Comparison of ENCODE assay signal across 8 cellular contexts in the genomic region with DNA sequence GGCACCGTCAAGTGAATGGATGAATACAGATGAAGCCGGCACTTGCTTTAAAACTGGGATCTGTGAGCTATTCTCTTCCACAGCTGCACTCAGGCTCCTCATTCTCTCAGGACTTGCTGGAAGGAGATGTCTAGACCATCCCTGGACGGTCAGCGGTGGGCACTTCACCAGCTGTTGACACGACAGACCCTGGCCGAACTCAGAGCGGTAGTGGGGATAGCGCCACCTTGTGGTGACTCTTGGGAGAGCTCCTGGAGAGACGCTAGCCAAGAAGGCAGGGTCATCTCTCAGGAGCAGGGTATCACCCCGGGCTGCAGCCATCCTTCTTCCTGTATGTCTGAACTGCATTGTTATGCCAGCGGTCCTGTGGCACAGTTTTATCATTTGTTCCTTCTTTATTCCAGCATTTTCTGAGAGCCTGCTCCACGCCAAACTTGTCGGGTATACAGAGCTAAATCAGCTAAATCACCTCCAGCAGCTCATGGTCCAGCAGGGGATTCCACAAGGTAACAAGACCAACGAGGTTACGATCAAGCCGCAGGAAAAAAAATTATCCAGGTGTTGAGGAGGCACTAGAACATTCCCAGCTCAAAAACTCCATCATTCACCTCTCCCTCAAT. TPM values are rescaled to one million over a fixed set of nuclear protein-coding genes. Genes with fewer than 3 reads are reported as not detected.
DNase-seq lines count a peak whose midpoint lies in the region; ATAC-seq, FAIRE-seq and TF ChIP-seq lines count a peak whose summit lies in the region.

No MANE protein-coding gene starts in this region.

- H2AFZ ChIP-seq in GM12878 (ENCODE audit: control insufficient read depth, low read depth, low read length), result no peak overlapping the region

- RAD21 ChIA-PET in GM12878 (lab: Charles Lee; ENCODE audit: unreplicated experiment), result interaction anchor here (0.7 to 3.3 kb wide), 23 partner anchors 9 to 235 kb away, joined by 3 to 43 read pairs (median 5); a partner anchor contains a TSS

- WGBS in GM12878 (ENCODE audit: insufficient coverage, insufficient replicate concordance, low lambda C conversion rate, missing lambda C conversion rate), result 21% methylated on average over 16 of the region's 16 CpGs

- H3K79me2 ChIP-seq in DOHH2 (ENCODE audit: control insufficient read depth, low read length) (no peaks in the 10 kb centered on the region), GM12878 (ENCODE audit: control insufficient read depth, insufficient read depth, low read length) (no peaks in the 10 kb centered on the region)

- DNase-seq in HUDEP-2 (lab: John Stamatoyannopoulos, UW; ENCODE audit: unreplicated experiment in 76 of 76), result peak in 48 of 76 experiments; percentile 7 to 73 (median 46)
- peak; percentile 51 to 65 (median 57) for DNase-seq in T-helper 2 cell
- DNase-seq in GM12878 (ENCODE audit: low read depth, low spot score), result no peak
- DNase-seq in iPS-NIHi11 (ENCODE audit: low spot score), result peak; percentile 85
- peak; percentile 63 to 73 for DNase-seq in stimulated activated CD4-positive, alpha-beta T cell treated with anti-CD3 and anti-CD28 coated beads, Interleukin-1b, Interleukin-23, amount 100 ng/mL, for 4 hours (ENCODE audit: low read depth in 2 of 2)
- DNase-seq in NCI-H510A (lab: John Stamatoyannopoulos, UW), result no peak

- in situ Hi-C loops in GM12878 (cut with MboI), result no loop called here

- H3K4me1 ChIP-seq in DOHH2 (ENCODE audit: control insufficient read depth, low read length), result no peaks in the 10 kb centered on the region
- peaks cover 8% of the 10 kb centered on the region for H3K4me1 ChIP-seq in GM12878 (ENCODE audit: control insufficient read depth, insufficient read depth, low read length)

- TF ChIP-seq EP300 in GM12878 (IDR thresholded peaks at IDR 0.05; ENCODE audit: borderline replicate concordance in 1 of 2, control insufficient read depth in 1 of 2, low read depth in 2 of 2, low read length in 2 of 2), result no peak

- H3K9ac ChIP-seq in GM12878 (ENCODE audit: control insufficient read depth, insufficient read depth, low read length), result no peak overlapping the region

- H3K27me3 ChIP-seq in DOHH2 (ENCODE audit: control insufficient read depth, low read length), result peaks cover 58% of the 10 kb centered on the region
- H3K27me3 ChIP-seq in GM12878 (replicated peaks in 1 of 2; ENCODE audit: control insufficient read depth in 2 of 2, insufficient read depth in 2 of 2, low read length in 1 of 2), result peaks cover 0 to 12% of the 10 kb centered on the region in 2 experiments; a peak in 3 of 4 replicates

- no peaks in the 10 kb centered on the region for H3K9me2 ChIP-seq in DOHH2 (replicated peaks; ENCODE audit: control insufficient read depth, low read length)

- peak; percentile 87 for ATAC-seq in GM12878
- no peak for ATAC-seq in GM21447 (IDR thresholded peaks at IDR 0.05; ENCODE audit: unreplicated experiment)

- H3K9me3 ChIP-seq in DOHH2 (ENCODE audit: control insufficient read depth, insufficient read depth, low read length) (no peaks in the 10 kb centered on the region), GM12878 (replicated peaks; ENCODE audit: control insufficient read depth, insufficient read depth, low read length) (no peaks in the 10 kb centered on the region)

- H3K27ac ChIP-seq in DOHH2 (ENCODE audit: low read depth, low read length) (no peak overlapping the region), GM12878 (ENCODE audit: control insufficient read depth, insufficient read depth) (no peak overlapping the region)

- H3F3A ChIP-seq in DOHH2 (ENCODE audit: control insufficient read depth, insufficient read depth), result no peaks in the 10 kb centered on the region

- CTCF ChIA-PET in GM12878 (lab: Yijun Ruan, JAX), result interaction anchor here (0.6 to 6.8 kb wide), 55 partner anchors 10 to 305 kb away, joined by 3 to 93 read pairs (median 5); a partner anchor contains a TSS

- peak; percentile 96 for FAIRE-seq in GM12878 (lab: Jason Lieb, UNC)

- POLR2A ChIA-PET in GM12878 (lab: Charles Lee), result interaction anchor here (0.8 to 1.6 kb wide), 9 partner anchors 10 to 136 kb away, joined by 3 to 5 read pairs (median 4); a partner anchor contains a TSS

- H4K20me1 ChIP-seq in DOHH2 (ENCODE audit: control insufficient read depth, insufficient read depth, low read depth, low read length), result no peaks in the 10 kb centered on the region
- no peaks in the 10 kb centered on the region for H4K20me1 ChIP-seq in GM12878 (ENCODE audit: control insufficient read depth, insufficient read depth)

- H3K36me3 ChIP-seq in DOHH2 (ENCODE audit: control insufficient read depth, low read length) (no peaks in the 10 kb centered on the region), GM12878 (ENCODE audit: control insufficient read depth in 2 of 2, insufficient read depth in 2 of 2, low read length in 1 of 2) (no peaks in the 10 kb centered on the region)

- no peak for TF ChIP-seq POLR2A in GM12878 (IDR thresholded peaks at IDR 0.05; ENCODE audit: low read depth, low read length)

- H3K4me3 ChIP-seq in DOHH2 (ENCODE audit: low read length) (no peak overlapping the region), GM12878 (no peak overlapping the region)

- TF ChIP-seq CTCF in DOHH2 (IDR thresholded peaks at IDR 0.05; ENCODE audit: low read depth, low read length, poor library complexity, severe bottlenecking) (peak; percentile 99), GM12878 (IDR thresholded peaks at IDR 0.05 in 2 of 3, conservative IDR thresholded peaks at IDR 0.05 in 1 of 3; ENCODE audit: control insufficient read depth in 2 of 3, extremely low read depth in 1 of 3, insufficient read depth in 1 of 3, low read depth in 3 of 3, low read length in 3 of 3) (peak; percentile 83 to 92 (median 88))

- no TSS peak for BruUV-seq in GM12878 (replicated peaks; lab: Mats Ljungman, UMichigan)

- SMC1A ChIA-PET in GM12878 (lab: Charles Lee; ENCODE audit: uncharacterized antibody, unreplicated experiment), result interaction anchor here (0.8 to 1.9 kb wide), 27 partner anchors 9 to 193 kb away, joined by 3 to 40 read pairs (median 4); a partner anchor contains a TSS

- peak; percentile 55 for TF ChIP-seq RAD21 in GM12878 (IDR thresholded peaks at IDR 0.05; ENCODE audit: insufficient read depth, low read depth, low read length)

- H3K4me2 ChIP-seq in DOHH2 (ENCODE audit: low read length) (no peak overlapping the region), GM12878 (ENCODE audit: control insufficient read depth, insufficient read depth) (no peak overlapping the region)

- intact Hi-C loops in GM12878 (cut with micrococcal nuclease; ENCODE audit: unreplicated experiment), result loop anchor here (1.0 kb wide), 1 partner anchor 64 kb away; no protein-coding TSS in a partner anchor

RNA-seq across cellular contexts. Expression of a gene that starts 10.0 kb away (rescaled TPM):
- not detected in 2 replicates for total RNA-seq in GM12878 (2013; cell fraction: nucleolus; rRNA removed)
- not detected in 2 replicates for total RNA-seq in GM12878 (2014; rRNA removed)
- total RNA-seq in GM12878 (2014; rRNA removed; fragmentation: Illumina TruSeq; extraction: Trizol), result not detected in 2 replicates
- not detected in 2 replicates for total RNA-seq in GM12878 (2021)
- polyA plus RNA-seq in GM12878 (2011; ENCODE audit: low read depth), result not detected
- not detected in 2 replicates for polyA plus RNA-seq in GM12878 (2011; rRNA removed)
- polyA plus RNA-seq in GM12878 (2011; cell fraction: cytosol; rRNA removed), result 0.13 TPM in 1 of 2 replicates, not detected in the other
- 0.12 and 0.37 TPM in 2 replicates for polyA plus RNA-seq in GM12878 (2011; cell fraction: nucleus; rRNA removed)
- polyA plus RNA-seq in GM12878 (2012), result not detected in 2 replicates
- polyA plus RNA-seq in GM12878 (2014; fragmentation: Illumina TruSeq; extraction: Trizol), result not detected in 2 replicates
- polyA plus RNA-seq in GM12878 (2014; fragmentation: Nextera tagmentation; extraction: Ambion mirVana), result not detected
- polyA plus RNA-seq in GM12878 (2014; rRNA removed), result not detected in 2 replicates
- polyA plus RNA-seq in GM12878 (2016; fragmentation: Nextera tagmentation; extraction: Ambion mirVana), result not detected
- not detected in 2 replicates for polyA minus RNA-seq in GM12878 (2011; rRNA and poly(A)+ RNA removed)
- not detected in 2 replicates for polyA minus RNA-seq in GM12878 (2011; cell fraction: cytosol; rRNA and poly(A)+ RNA removed)
- polyA minus RNA-seq in GM12878 (2011; cell fraction: nucleus; rRNA and poly(A)+ RNA removed), result not detected in 2 replicates

RNA-seq across cellular contexts. Expression of a gene that starts 11.0 kb away (rescaled TPM):
- 3.6 and 4.6 TPM in 2 replicates for total RNA-seq in GM12878 (2013; cell fraction: nucleolus; rRNA removed)
- total RNA-seq in GM12878 (2014; rRNA removed) (9.6 and 11.4 TPM in 2 replicates), GM12878 (2014; rRNA removed; fragmentation: Illumina TruSeq; extraction: Trizol) (5.1 and 5.5 TPM in 2 replicates), GM12878 (2021) (11.5 and 13.4 TPM in 2 replicates)
- 1.5 TPM for polyA plus RNA-seq in GM12878 (2011; ENCODE audit: low read depth)
- polyA plus RNA-seq in GM12878 (2011; rRNA removed) (1.5 and 2.0 TPM in 2 replicates), GM12878 (2014; fragmentation: Illumina TruSeq; extraction: Trizol) (3.0 and 6.1 TPM in 2 replicates), GM12878 (2014; fragmentation: Nextera tagmentation; extraction: Ambion mirVana) (under 1 TPM; 0.10 to 0.22 TPM), GM12878 (2014; rRNA removed) (7.4 and 10.1 TPM in 2 replicates), GM12878 (2016; fragmentation: Nextera tagmentation; extraction: Ambion mirVana) (1 to 10 TPM in 1 of 2 experiments, under 1 TPM in 1; 0.70 to 1.0 TPM)
- 2.1 and 2.6 TPM in 2 replicates for polyA plus RNA-seq in GM12878 (2011; cell fraction: cytosol; rRNA removed)
- polyA plus RNA-seq in GM12878 (2011; cell fraction: nucleus; rRNA removed), result 4.1 and 5.1 TPM in 2 replicates
- polyA plus RNA-seq in GM12878 (2012), result 2.3 and 2.7 TPM in 2 replicates
- 1.5 and 2.7 TPM in 2 replicates for polyA minus RNA-seq in GM12878 (2011; rRNA and poly(A)+ RNA removed)
- 1.3 and 1.5 TPM in 2 replicates for polyA minus RNA-seq in GM12878 (2011; cell fraction: cytosol; rRNA and poly(A)+ RNA removed)
- polyA minus RNA-seq in GM12878 (2011; cell fraction: nucleus; rRNA and poly(A)+ RNA removed), result 1.7 and 2.6 TPM in 2 replicates

RNA-seq across cellular contexts. Expression of a gene that starts 16.6 kb away (rescaled TPM):
- total RNA-seq in GM12878 (2013; cell fraction: nucleolus; rRNA removed), result 2.5 and 2.8 TPM in 2 replicates
- total RNA-seq in GM12878 (2014; rRNA removed), result 0.27 and 0.45 TPM in 2 replicates
- total RNA-seq in GM12878 (2014; rRNA removed; fragmentation: Illumina TruSeq; extraction: Trizol), result 0.27 and 0.37 TPM in 2 replicates
- total RNA-seq in GM12878 (2021), result 0.61 and 0.95 TPM in 2 replicates
- polyA plus RNA-seq in GM12878 (2011; ENCODE audit: low read depth), result not detected
- 1.1 and 1.5 TPM in 2 replicates for polyA plus RNA-seq in GM12878 (2011; rRNA removed)
- polyA plus RNA-seq in GM12878 (2011; cell fraction: cytosol; rRNA removed), result 1.5 and 1.9 TPM in 2 replicates
- 3.3 and 5.2 TPM in 2 replicates for polyA plus RNA-seq in GM12878 (2011; cell fraction: nucleus; rRNA removed)
- 0.10 and 0.19 TPM in 2 replicates for polyA plus RNA-seq in GM12878 (2012)
- polyA plus RNA-seq in GM12878 (2014; fragmentation: Illumina TruSeq; extraction: Trizol), result 0.16 and 0.22 TPM in 2 replicates
- polyA plus RNA-seq in GM12878 (2014; fragmentation: Nextera tagmentation; extraction: Ambion mirVana), result under 1 TPM; 0.09 to 0.10 TPM
- polyA plus RNA-seq in GM12878 (2014; rRNA removed), result 0.70 and 0.73 TPM in 2 replicates
- polyA plus RNA-seq in GM12878 (2016; fragmentation: Nextera tagmentation; extraction: Ambion mirVana), result under 1 TPM; 0.21 to 0.46 TPM
- 0.66 and 0.98 TPM in 2 replicates for polyA minus RNA-seq in GM12878 (2011; rRNA and poly(A)+ RNA removed)
- polyA minus RNA-seq in GM12878 (2011; cell fraction: cytosol; rRNA and poly(A)+ RNA removed), result 1.3 TPM in 1 of 2 replicates, not detected in the other
- 1.6 and 1.8 TPM in 2 replicates for polyA minus RNA-seq in GM12878 (2011; cell fraction: nucleus; rRNA and poly(A)+ RNA removed)

RNA-seq across cellular contexts. Expression of a gene that starts 30.4 kb away (rescaled TPM):
- total RNA-seq in GM12878 (2013; cell fraction: nucleolus; rRNA removed), result 25.8 and 31.4 TPM in 2 replicates
- 49.5 and 58.1 TPM in 2 replicates for total RNA-seq in GM12878 (2014; rRNA removed)
- 62.6 and 62.8 TPM in 2 replicates for total RNA-seq in GM12878 (2014; rRNA removed; fragmentation: Illumina TruSeq; extraction: Trizol)
- total RNA-seq in GM12878 (2021), result 43.7 and 46.4 TPM in 2 replicates
- 46.6 TPM for polyA plus RNA-seq in GM12878 (2011; ENCODE audit: low read depth)
- 91.6 and 102 TPM in 2 replicates for polyA plus RNA-seq in GM12878 (2011; rRNA removed)
- 68.6 and 71.3 TPM in 2 replicates for polyA plus RNA-seq in GM12878 (2011; cell fraction: cytosol; rRNA removed)
- polyA plus RNA-seq in GM12878 (2011; cell fraction: nucleus; rRNA removed), result 39.9 and 44.5 TPM in 2 replicates
- 35.3 and 41.2 TPM in 2 replicates for polyA plus RNA-seq in GM12878 (2012)
- polyA plus RNA-seq in GM12878 (2014; fragmentation: Illumina TruSeq; extraction: Trizol), result 80.9 and 102 TPM in 2 replicates
- polyA plus RNA-seq in GM12878 (2014; fragmentation: Nextera tagmentation; extraction: Ambion mirVana), result 10 to 100 TPM; 61.5 to 70.9 TPM
- polyA plus RNA-seq in GM12878 (2014; rRNA removed), result 38.3 and 44.5 TPM in 2 replicates
- polyA plus RNA-seq in GM12878 (2016; fragmentation: Nextera tagmentation; extraction: Ambion mirVana), result 10 to 100 TPM; 58.5 to 60.3 TPM
- 45.2 and 54.1 TPM in 2 replicates for polyA minus RNA-seq in GM12878 (2011; rRNA and poly(A)+ RNA removed)
- 14.2 and 23.2 TPM in 2 replicates for polyA minus RNA-seq in GM12878 (2011; cell fraction: cytosol; rRNA and poly(A)+ RNA removed)
- polyA minus RNA-seq in GM12878 (2011; cell fraction: nucleus; rRNA and poly(A)+ RNA removed), result 8.8 and 19.9 TPM in 2 replicates

RNA-seq across cellular contexts. Expression of a gene that starts 30.9 kb away (rescaled TPM):
- 43.5 and 44.5 TPM in 2 replicates for total RNA-seq in GM12878 (2013; cell fraction: nucleolus; rRNA removed)
- total RNA-seq in GM12878 (2014; rRNA removed) (59.2 and 60.3 TPM in 2 replicates), GM12878 (2014; rRNA removed; fragmentation: Illumina TruSeq; extraction: Trizol) (50.3 and 50.4 TPM in 2 replicates), GM12878 (2021) (163 and 169 TPM in 2 replicates)
- 52.8 TPM for polyA plus RNA-seq in GM12878 (2011; ENCODE audit: low read depth)
- polyA plus RNA-seq in GM12878 (2011; rRNA removed) (222 and 263 TPM in 2 replicates), GM12878 (2014; fragmentation: Illumina TruSeq; extraction: Trizol) (93.4 and 95.4 TPM in 2 replicates), GM12878 (2014; fragmentation: Nextera tagmentation; extraction: Ambion mirVana) (10 to 100 TPM in 1 of 2 experiments, 1 to 10 TPM in 1; 8.7 to 13.2 TPM), GM12878 (2014; rRNA removed) (85.6 and 94.5 TPM in 2 replicates), GM12878 (2016; fragmentation: Nextera tagmentation; extraction: Ambion mirVana) (10 to 100 TPM; 67.2 to 81.5 TPM)
- 280 and 304 TPM in 2 replicates for polyA plus RNA-seq in GM12878 (2011; cell fraction: cytosol; rRNA removed)
- 114 and 134 TPM in 2 replicates for polyA plus RNA-seq in GM12878 (2011; cell fraction: nucleus; rRNA removed)
- 81.3 and 83.4 TPM in 2 replicates for polyA plus RNA-seq in GM12878 (2012)
- 138 and 178 TPM in 2 replicates for polyA minus RNA-seq in GM12878 (2011; rRNA and poly(A)+ RNA removed)
- polyA minus RNA-seq in GM12878 (2011; cell fraction: cytosol; rRNA and poly(A)+ RNA removed), result 35.9 and 43.8 TPM in 2 replicates
- polyA minus RNA-seq in GM12878 (2011; cell fraction: nucleus; rRNA and poly(A)+ RNA removed), result 16.8 and 38.7 TPM in 2 replicates

Comparison
In these comparisons a context has a peak if more than half of its experiments do, and no peak if none do; other contexts are left out.
1. DNase-seq: peak in HUDEP-2 (48 of 76), T-helper 2 cell (5 of 5), iPS-NIHi11 (single experiment) and stimulated activated CD4-positive, alpha-beta T cell treated with anti-CD3 and anti-CD28 coated beads, Interleukin-1b, Interleukin-23, amount 100 ng/mL, for 4 hours (2 of 2); none in GM12878 (single experiment) and NCI-H510A (single experiment).